ENCODE assay signal across 8 cellular contexts in genomic region chr9:97984188-97985057, GRCh38. TPM values are rescaled to one million over a fixed set of nuclear protein-coding genes. Genes with fewer than 3 reads are reported as not detected.
DNase-seq lines count a peak whose midpoint lies in the region; ATAC-seq, FAIRE-seq and TF ChIP-seq lines count a peak whose summit lies in the region.

No MANE protein-coding gene starts in this region.

- H2BK15ac ChIP-seq in mesenchymal stem cell (ENCODE audit: low read depth, poor library complexity, severe bottlenecking), result peak overlapping the region; percentile 98

- H2BK120ac ChIP-seq in mesenchymal stem cell (ENCODE audit: low read depth, low read length), result peak overlapping the region; percentile 96

- H3K27ac ChIP-seq in A673 (ENCODE audit: low read depth, low read length, poor library complexity, severe bottlenecking) (peak overlapping the region; percentile 99), mesenchymal stem cell (ENCODE audit: low read length, poor library complexity, severe bottlenecking) (peak overlapping the region; percentile 88)

- peak overlapping the region; percentile 98 for H4K91ac ChIP-seq in mesenchymal stem cell (ENCODE audit: low read length)

- peak overlapping the region; percentile 52 for H3K4me2 ChIP-seq in mesenchymal stem cell (ENCODE audit: low read length, poor library complexity, severe bottlenecking)

- no peak for TF ChIP-seq CTCF in A673 (conservative IDR thresholded peaks at IDR 0.05; ENCODE audit: low read depth, low read length)

- DNase-seq in A673 (ENCODE audit: low spot score) (peak; percentile 83), GM18507 (ENCODE audit: extremely low spot score, insufficient read length, low read depth) (peak; percentile 52), NCI-H82 (lab: John Stamatoyannopoulos, UW) (peak; percentile 74), mesenchymal stem cell (peak; percentile 76)
- peak; percentile 78 for DNase-seq in activated CD8-positive, alpha-beta memory T cell treated with anti-CD3 and anti-CD28 coated beads, Interleukin-2, amount 10 ng/mL, durations not matched to agents 7 days and 5 days
- DNase-seq in effector memory CD8-positive, alpha-beta T cell, result peak; percentile 71 to 75 (median 72)
- peak; percentile 57 for DNase-seq in stimulated activated CD8-positive, alpha-beta memory T cell treated with anti-CD3 and anti-CD28 coated beads, Interleukin-12 subunit alpha, Interleukin-12 subunit beta, amount 100 ng/mL, for 1 hour (ENCODE audit: low read depth)

- peak overlapping the region; percentile 100 for H3K4ac ChIP-seq in mesenchymal stem cell (ENCODE audit: low read depth in 1 of 2, low read length in 2 of 2)

- peak overlapping the region; percentile 92 for H4K8ac ChIP-seq in mesenchymal stem cell (ENCODE audit: low read length)

- H3K27me3 ChIP-seq in A673 (replicated peaks; ENCODE audit: insufficient read depth, low read depth, low read length, poor library complexity), result no peaks in the 10 kb centered on the region
- H3K27me3 ChIP-seq in mesenchymal stem cell (ENCODE audit: control insufficient read depth in 1 of 2, insufficient read depth in 1 of 2, low read length in 2 of 2), result peaks cover 0 to 3% of the 10 kb centered on the region in 2 experiments

- H3K9ac ChIP-seq in mesenchymal stem cell (ENCODE audit: low read length), result peak overlapping the region; percentile 95

- FAIRE-seq in GM18507 (lab: Jason Lieb, UNC), result peak; percentile 26

- peaks cover 47% of the 10 kb centered on the region for H3K4me1 Mint-ChIP-seq in activated CD8-positive, alpha-beta memory T cell treated with anti-CD3 and anti-CD28 coated beads, Interleukin-2, amount 10 ng/mL, durations not matched to agents 7 days and 5 days
- peaks cover 28 to 48% of the 10 kb centered on the region in 2 donors for H3K4me1 Mint-ChIP-seq in effector memory CD8-positive, alpha-beta T cell (ENCODE audit: low read depth in 2 of 2)

- no peaks in the 10 kb centered on the region for H3K36me3 ChIP-seq in A673 (ENCODE audit: insufficient read depth, low read length, poor library complexity, severe bottlenecking)
- H3K36me3 ChIP-seq in mesenchymal stem cell (ENCODE audit: control insufficient read depth in 1 of 2, insufficient read depth in 2 of 2, low read depth in 1 of 2, low read length in 2 of 2), result no peaks in the 10 kb centered on the region

- peaks cover 16% of the 10 kb centered on the region for H3K36me3 Mint-ChIP-seq in activated CD8-positive, alpha-beta memory T cell treated with anti-CD3 and anti-CD28 coated beads, Interleukin-2, amount 10 ng/mL, durations not matched to agents 7 days and 5 days
- H3K36me3 Mint-ChIP-seq in effector memory CD8-positive, alpha-beta T cell (ENCODE audit: insufficient read depth), result peaks cover 18% of the 10 kb centered on the region

- no peaks in the 10 kb centered on the region for H3K27me3 Mint-ChIP-seq in activated CD8-positive, alpha-beta memory T cell treated with anti-CD3 and anti-CD28 coated beads, Interleukin-2, amount 10 ng/mL, durations not matched to agents 7 days and 5 days
- H3K27me3 Mint-ChIP-seq in effector memory CD8-positive, alpha-beta T cell, result no peaks in the 10 kb centered on the region

- peak overlapping the region; percentile 53 for H2AFZ ChIP-seq in mesenchymal stem cell (ENCODE audit: low read depth, low read length)

- H3K9me3 ChIP-seq in A673 (ENCODE audit: low read depth, low read length, poor library complexity, severe bottlenecking) (no peaks in the 10 kb centered on the region), mesenchymal stem cell (ENCODE audit: control insufficient read depth, low read length) (no peaks in the 10 kb centered on the region)

- POLR2A ChIA-PET in A673 (lab: Charles Lee; ENCODE audit: low non-redundant PET), result interaction anchor here (0.6 kb wide), 1 partner anchor 61 kb away, joined by 3 read pairs; no protein-coding TSS in a partner anchor

- BruUV-seq in A673 (replicated peaks; lab: Mats Ljungman, UMichigan), result no TSS peak

- under 1% methylated on average over 56 of the region's 116 CpGs for WGBS in mesenchymal stem cell

- peak overlapping the region; percentile 76 to 81 for H3K14ac ChIP-seq in mesenchymal stem cell (ENCODE audit: low read length in 2 of 2)

- H3K23ac ChIP-seq in mesenchymal stem cell (ENCODE audit: low read length in 2 of 2), result no peak overlapping the region

- H3K4me1 ChIP-seq in A673 (ENCODE audit: insufficient read depth, low read length, poor library complexity, severe bottlenecking) (peaks cover 59% of the 10 kb centered on the region), mesenchymal stem cell (ENCODE audit: control insufficient read depth, insufficient read depth, low read depth, low read length) (peaks cover 18% of the 10 kb centered on the region)

- peak overlapping the region; percentile 100 for H3K18ac ChIP-seq in mesenchymal stem cell (ENCODE audit: low read depth in 1 of 2, low read length in 2 of 2)

- CTCF ChIA-PET in A673 (lab: Charles Lee), result no interaction called here
- CTCF ChIA-PET in activated CD8-positive, alpha-beta memory T cell treated with anti-CD3 and anti-CD28 coated beads, Interleukin-2, amount 10 ng/mL, durations not matched to agents 7 days and 5 days (lab: Charles Lee), result interaction anchor here (1.0 to 9.1 kb wide), 12 partner anchors 7 to 271 kb away, joined by 3 to 99 read pairs (median 6); partner anchors contain the start of genes HEMGN, TBC1D2 and TRMO

- H3K4me3 Mint-ChIP-seq in activated CD8-positive, alpha-beta memory T cell treated with anti-CD3 and anti-CD28 coated beads, Interleukin-2, amount 10 ng/mL, durations not matched to agents 7 days and 5 days, result peak overlapping the region; percentile 75
- H3K4me3 Mint-ChIP-seq in effector memory CD8-positive, alpha-beta T cell, result peak overlapping the region; percentile 42 to 53

- H3K9me3 Mint-ChIP-seq in activated CD8-positive, alpha-beta memory T cell treated with anti-CD3 and anti-CD28 coated beads, Interleukin-2, amount 10 ng/mL, durations not matched to agents 7 days and 5 days (ENCODE audit: low read depth), result no peaks in the 10 kb centered on the region
- H3K9me3 Mint-ChIP-seq in effector memory CD8-positive, alpha-beta T cell, result no peaks in the 10 kb centered on the region

- intact Hi-C loops in A673 (cut with micrococcal nuclease; ENCODE audit: unreplicated experiment), result no loop called here

- H2AK5ac ChIP-seq in mesenchymal stem cell (ENCODE audit: low read length, severe bottlenecking), result peak overlapping the region; percentile 93

- H3K79me1 ChIP-seq in mesenchymal stem cell (replicated peaks; ENCODE audit: low read length, poor library complexity, severe bottlenecking), result peaks cover 3% of the 10 kb centered on the region

- peak overlapping the region; percentile 92 for H3K4me3 ChIP-seq in A673 (ENCODE audit: low read depth, low read length, poor library complexity, severe bottlenecking)
- H3K4me3 ChIP-seq in mesenchymal stem cell (ENCODE audit: insufficient read depth in 1 of 2, low read depth in 1 of 2, low read length in 2 of 2), result peak overlapping the region; percentile 85 to 99

- peak overlapping the region; percentile 84 for H3K27ac Mint-ChIP-seq in activated CD8-positive, alpha-beta memory T cell treated with anti-CD3 and anti-CD28 coated beads, Interleukin-2, amount 10 ng/mL, durations not matched to agents 7 days and 5 days
- no peak overlapping the region for H3K27ac Mint-ChIP-seq in effector memory CD8-positive, alpha-beta T cell

- H2BK5ac ChIP-seq in mesenchymal stem cell (ENCODE audit: low read depth, low read length, poor library complexity, severe bottlenecking), result peak overlapping the region; percentile 90

- H2BK12ac ChIP-seq in mesenchymal stem cell (ENCODE audit: low read length in 2 of 2), result no peak overlapping the region

- peak; percentile 28 for ATAC-seq in HG03103 (IDR thresholded peaks at IDR 0.05; ENCODE audit: low read depth, unreplicated experiment)
- peak; percentile 31 for ATAC-seq in activated CD8-positive, alpha-beta memory T cell treated with anti-CD3 and anti-CD28 coated beads, Interleukin-2, amount 10 ng/mL, durations not matched to agents 7 days and 5 days
- peak; percentile 44 for ATAC-seq in effector memory CD8-positive, alpha-beta T cell (replicated peaks)

RNA-seq across cellular contexts. Expression of gene ANP32B, which starts 1.3 kb away (rescaled TPM):
- 237 and 246 TPM in 2 replicates for total RNA-seq in A673 (2021)
- total RNA-seq in activated CD8-positive, alpha-beta memory T cell treated with anti-CD3 and anti-CD28 coated beads, Interleukin-2, amount 10 ng/mL, durations not matched to agents 7 days and 5 days, result 100 to 1,000 TPM; 299 to 301 TPM
- polyA plus RNA-seq in mesenchymal stem cell (2013, experiment 1 of 2), result 207 TPM
- 208 TPM for polyA plus RNA-seq in mesenchymal stem cell (2013, experiment 2 of 2)

RNA-seq across cellular contexts. Expression of gene HEMGN, which starts 46.5 kb away (rescaled TPM):
- not detected in 2 replicates for total RNA-seq in A673 (2021)
- under 1 TPM; 0.23 to 0.47 TPM for total RNA-seq in activated CD8-positive, alpha-beta memory T cell treated with anti-CD3 and anti-CD28 coated beads, Interleukin-2, amount 10 ng/mL, durations not matched to agents 7 days and 5 days
- not detected for polyA plus RNA-seq in mesenchymal stem cell (2013, experiment 1 of 2)
- not detected for polyA plus RNA-seq in mesenchymal stem cell (2013, experiment 2 of 2)

Comparison
In these comparisons a context has a peak if more than half of its experiments do, and no peak if none do; other contexts are left out.
1. Peak in every context shown above with its lines: DNase-seq, ATAC-seq, H3K4me3 ChIP-seq and H3K27ac ChIP-seq.